In genomic region chr19:52748336-52748950, GRCh38 we compare ENCODE assay signal across 9 cellular contexts. TPM values are rescaled to one million over a fixed set of nuclear protein-coding genes. Genes with fewer than 3 reads are reported as not detected.
DNase-seq lines count a peak whose midpoint lies in the region; ATAC-seq and TF ChIP-seq lines count a peak whose summit lies in the region.
"Had no signal": no experiment of that assay in that cellular context is flagged by ENCODE, and none has a peak within 500 bp of the region (broad histone marks: within the 10 kb centered on the region; RNA-seq: fewer than 3 reads in every experiment).

No MANE protein-coding gene starts in this region.

- H3F3A ChIP-seq in GM23248 (ENCODE audit: insufficient read depth): no peaks in the 10 kb centered on the region

- H3K36me3 Mint-ChIP-seq in T-helper 2 cell treated with Interferon-gamma antibody and Interleukin-4, amounts not matched to agents 5 μg/mL and 100 μg/mL, for 36 hours (ENCODE audit: low read depth): no peaks in the 10 kb centered on the region

- H3K9me2 ChIP-seq in GM23248 (ENCODE audit: insufficient read depth): no peaks in the 10 kb centered on the region

- peak; percentile 45 for TF ChIP-seq CTCF in A673 (conservative IDR thresholded peaks at IDR 0.05; ENCODE audit: low read depth, low read length)
- peak in 4 of 5 experiments; percentile 26 to 61 (median 54) for TF ChIP-seq CTCF in tibial nerve (IDR thresholded peaks at IDR 0.05)

- H3K79me2 ChIP-seq in GM23248 (ENCODE audit: insufficient read depth): no peaks in the 10 kb centered on the region

- H3K9me3 ChIP-seq in A673 (ENCODE audit: low read depth, low read length, poor library complexity, severe bottlenecking) (no peaks in the 10 kb centered on the region), GM23248 (ENCODE audit: low read depth) (no peaks in the 10 kb centered on the region), adipocyte (ENCODE audit: control insufficient read depth, low read length) (no peaks in the 10 kb centered on the region), tibial nerve (no peaks in the 10 kb centered on the region)

- no peak overlapping the region for H3K27ac ChIP-seq in A673 (ENCODE audit: low read depth, low read length, poor library complexity, severe bottlenecking)
- no peak overlapping the region for H3K27ac ChIP-seq in GM23248
- H3K27ac ChIP-seq in tibial nerve: no peak overlapping the region

- TF ChIP-seq POLR2A in tibial nerve (IDR thresholded peaks at IDR 0.05): no peak

- POLR2A ChIA-PET in A673 (lab: Charles Lee; ENCODE audit: low non-redundant PET): interaction anchor here (0.6 kb wide), 1 partner anchor 21 kb away, joined by 4 read pairs; no protein-coding TSS in a partner anchor

- no peak for ATAC-seq in GM21526 (IDR thresholded peaks at IDR 0.05; ENCODE audit: low FRiP score, unreplicated experiment)
- ATAC-seq in HG03045 (IDR thresholded peaks at IDR 0.05; ENCODE audit: unreplicated experiment): no peak
- ATAC-seq: activated T-cell treated with anti-CD3 and anti-CD28 coated beads, Interleukin-2, amount 50 U/mL, for 72 hours had no signal

- H3K4me1 Mint-ChIP-seq in T-helper 2 cell treated with Interferon-gamma antibody and Interleukin-4, amounts not matched to agents 5 μg/mL and 100 μg/mL, for 36 hours (ENCODE audit: low read depth): peaks cover 5% of the 10 kb centered on the region

- no peak overlapping the region for H3K4me3 ChIP-seq in A673 (ENCODE audit: low read depth, low read length, poor library complexity, severe bottlenecking)
- no peak overlapping the region for H3K4me3 ChIP-seq in GM23248
- H3K4me3 ChIP-seq in adipocyte (ENCODE audit: low read length): no peak overlapping the region
- H3K4me3 ChIP-seq in tibial nerve: no peak overlapping the region

- H3K4me2 ChIP-seq in GM23248 (ENCODE audit: unreplicated experiment): peak overlapping the region; percentile 43

- peak overlapping the region; percentile 44; the same call in 1 of the 2 replicates for H2AFZ ChIP-seq in GM23248

- no peak overlapping the region for H3K27ac Mint-ChIP-seq in T-helper 2 cell treated with Interferon-gamma antibody and Interleukin-4, amounts not matched to agents 5 μg/mL and 100 μg/mL, for 36 hours
- H3K27ac Mint-ChIP-seq: activated T-cell treated with anti-CD3 and anti-CD28 coated beads, Interleukin-2, amount 50 U/mL, for 72 hours had no signal

- WGBS in GM23248 (ENCODE audit: low coverage in 1 of 2, low lambda C conversion rate in 2 of 2, missing lambda C conversion rate in 2 of 2), 2 experiments: 10 to 13% methylated on average over 8 of the region's 8 CpGs
- 14 to 25% methylated on average over 8 of the region's 8 CpGs for whole genome bisulfite sequencing in tibial nerve, 2 donors

- no peaks in the 10 kb centered on the region for H3K36me3 ChIP-seq in A673 (ENCODE audit: insufficient read depth, low read length, poor library complexity, severe bottlenecking)
- no peaks in the 10 kb centered on the region for H3K36me3 ChIP-seq in GM23248 (ENCODE audit: low read depth)
- H3K36me3 ChIP-seq in adipocyte (ENCODE audit: control insufficient read depth, insufficient read depth, low read length, severe bottlenecking): no peaks in the 10 kb centered on the region
- no peaks in the 10 kb centered on the region for H3K36me3 ChIP-seq in tibial nerve

- no peak for TF ChIP-seq EP300 in tibial nerve (IDR thresholded peaks at IDR 0.05)

- intact Hi-C loops in A673 (cut with micrococcal nuclease; ENCODE audit: unreplicated experiment): loop anchor here (1.0 kb wide), 1 partner anchor 500 kb away; no protein-coding TSS in a partner anchor

- H3K27me3 ChIP-seq in A673 (replicated peaks; ENCODE audit: insufficient read depth, low read depth, low read length, poor library complexity) (no peaks in the 10 kb centered on the region), GM23248 (replicated peaks; ENCODE audit: insufficient read depth) (no peaks in the 10 kb centered on the region; the same call in 1 of the 2 replicates), adipocyte (replicated peaks; ENCODE audit: control insufficient read depth, insufficient read depth, low read length) (no peaks in the 10 kb centered on the region), tibial nerve (no peaks in the 10 kb centered on the region)

- CTCF ChIA-PET in A673 (lab: Charles Lee): no interaction called here

- H3K4me3 Mint-ChIP-seq in T-helper 2 cell treated with Interferon-gamma antibody and Interleukin-4, amounts not matched to agents 5 μg/mL and 100 μg/mL, for 36 hours: no peak overlapping the region
- H3K4me3 Mint-ChIP-seq: activated T-cell treated with anti-CD3 and anti-CD28 coated beads, Interleukin-2, amount 50 U/mL, for 72 hours had no signal

- H4K20me1 ChIP-seq in GM23248 (ENCODE audit: insufficient read depth): no peaks in the 10 kb centered on the region

- H3K4me1 ChIP-seq in A673 (ENCODE audit: insufficient read depth, low read length, poor library complexity, severe bottlenecking) (no peaks in the 10 kb centered on the region), GM23248 (ENCODE audit: insufficient read depth) (no peaks in the 10 kb centered on the region), adipocyte (ENCODE audit: control insufficient read depth, insufficient read depth, low read length) (peaks cover 10% of the 10 kb centered on the region), tibial nerve (peaks cover 0 to 9% (median 2%) of the 10 kb centered on the region in 4 donors)

- peaks cover 35% of the 10 kb centered on the region for H3K9me3 Mint-ChIP-seq in T-helper 2 cell treated with Interferon-gamma antibody and Interleukin-4, amounts not matched to agents 5 μg/mL and 100 μg/mL, for 36 hours
- H3K9me3 Mint-ChIP-seq: activated T-cell treated with anti-CD3 and anti-CD28 coated beads, Interleukin-2, amount 50 U/mL, for 72 hours had no signal

- peak; percentile 41 for DNase-seq in A673 (ENCODE audit: low spot score)
- DNase-seq in GM23248: peak; percentile 69
- peak; percentile 63 for DNase-seq in adipocyte (ENCODE audit: low read depth)
- peak; percentile 65 for DNase-seq in inferior parietal cortex (ENCODE audit: extremely low spot score)
- no peak for DNase-seq in tibial nerve (ENCODE audit: low spot score in 2 of 2)
- DNase-seq in T-helper 2 cell treated with Interferon-gamma antibody and Interleukin-4, amounts not matched to agents 5 μg/mL and 100 μg/mL, for 36 hours (ENCODE audit: low spot score): no peak

- in situ Hi-C loops in GM23248 (cut with MboI): no loop called here

- H3K9ac ChIP-seq in GM23248 (no peak overlapping the region), adipocyte (ENCODE audit: low read length) (no peak overlapping the region)

- BruUV-seq in A673 (replicated peaks; lab: Mats Ljungman, UMichigan): no TSS peak

- H3K27me3 Mint-ChIP-seq in T-helper 2 cell treated with Interferon-gamma antibody and Interleukin-4, amounts not matched to agents 5 μg/mL and 100 μg/mL, for 36 hours (ENCODE audit: low read depth): no peaks in the 10 kb centered on the region

RNA-seq across cellular contexts. Expression of gene ZNF611, which starts 13.6 kb away (rescaled TPM):
- total RNA-seq in A673 (2021): 16.7 and 21.7 TPM in 2 replicates
- 6.7 and 7.7 TPM in 2 replicates for total RNA-seq in GM23248 (2014; rRNA removed; shearing (Covaris generic))
- polyA plus RNA-seq in GM23248 (2016; fragmentation: Nextera tagmentation; extraction: Ambion mirVana): 5.5 and 7.8 TPM in 2 replicates
- total RNA-seq in tibial nerve: 10 to 100 TPM; 11.6 to 15.9 (median 13.3) TPM

RNA-seq across cellular contexts. Expression of gene ZNF600, which starts 38.1 kb away (rescaled TPM):
- 1.5 and 1.8 TPM in 2 replicates for total RNA-seq in A673 (2021)
- 1.8 and 1.9 TPM in 2 replicates for total RNA-seq in GM23248 (2014; rRNA removed; shearing (Covaris generic))
- 3.2 and 3.5 TPM in 2 replicates for polyA plus RNA-seq in GM23248 (2016; fragmentation: Nextera tagmentation; extraction: Ambion mirVana)
- 10 to 100 TPM in 1 of 4 donors, 1 to 10 TPM in 3; 6.3 to 10.3 (median 8.2) TPM for total RNA-seq in tibial nerve

Comparison
In these comparisons a context has a peak if more than half of its experiments do, and no peak if none do; other contexts are left out.
1. DNase-seq: peak in A673 (single experiment), GM23248 (single experiment), adipocyte (single experiment) and inferior parietal cortex (single experiment); none in tibial nerve (0 of 2) and T-helper 2 cell treated with Interferon-gamma antibody and Interleukin-4, amounts not matched to agents 5 μg/mL and 100 μg/mL, for 36 hours (single experiment).